9 cellular contexts compared by ENCODE assay signal in the genomic region with DNA sequence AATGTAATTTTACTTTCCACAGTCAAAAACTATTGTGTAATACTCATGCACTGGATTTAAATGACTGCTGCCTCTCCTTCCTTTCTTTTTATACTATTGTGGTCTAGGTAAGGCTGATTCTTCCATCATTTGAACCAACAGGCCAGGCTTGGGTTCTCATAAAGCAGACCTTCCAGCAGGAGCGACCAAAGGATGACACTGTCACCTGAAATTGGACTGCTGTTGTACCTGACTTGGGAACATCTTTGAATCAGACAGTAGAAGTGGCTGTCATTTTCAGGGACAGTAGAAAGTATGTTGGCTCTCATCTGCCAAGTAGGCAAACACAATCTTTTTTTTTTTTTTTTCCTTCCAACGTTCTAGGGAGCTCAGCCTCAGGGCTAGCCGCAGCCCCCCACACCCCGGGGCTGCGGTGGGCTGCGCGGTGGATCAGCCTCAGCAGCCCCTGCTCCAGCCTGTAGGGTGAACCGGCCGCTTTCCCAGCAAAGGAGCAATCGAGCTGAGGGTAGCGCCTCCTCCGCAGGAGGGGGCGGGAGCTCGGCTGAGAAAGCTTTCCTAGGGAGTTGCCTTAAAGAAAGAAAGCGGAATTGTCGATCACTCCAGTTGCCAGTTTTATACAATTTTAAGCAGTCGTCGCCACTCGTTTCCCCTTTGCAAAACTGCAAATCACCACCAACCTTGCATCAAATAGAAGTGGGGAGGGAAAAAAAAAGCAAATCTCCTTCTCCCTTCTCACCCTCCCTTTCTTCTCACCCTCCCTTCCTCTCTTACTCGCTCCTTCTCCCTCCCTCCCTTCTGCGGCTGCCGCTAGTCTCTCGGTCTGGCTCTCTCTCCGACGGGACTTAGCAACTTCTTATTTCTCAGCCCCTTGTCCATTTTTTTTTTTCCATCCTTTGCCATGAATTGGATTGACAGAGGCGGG. TPM values are rescaled to one million over a fixed set of nuclear protein-coding genes. Genes with fewer than 3 reads are reported as not detected.
DNase-seq lines count a peak whose midpoint lies in the region; ATAC-seq and TF ChIP-seq lines count a peak whose summit lies in the region.
"Had no signal": no experiment of that assay in that cellular context is flagged by ENCODE, and none has a peak within 500 bp of the region (broad histone marks: within the 10 kb centered on the region; RNA-seq: fewer than 3 reads in every experiment).

A gene (plus strand): TSS at position 807 of the 922 bp plus-strand sequence. CDS start 748 bp downstream, outside the sequence.

- H3K36me3 ChIP-seq in PC-9 (ENCODE audit: low read depth) (no peaks in the 10 kb centered on the region), smooth muscle cell (ENCODE audit: low read depth) (no peaks in the 10 kb centered on the region)
- H3K36me3 ChIP-seq: BLaER1 had no signal

- H2AFZ ChIP-seq in PC-9 (peak within 1 kb of the TSS; percentile 52; the same call in 1 of the 2 replicates), smooth muscle cell (ENCODE audit: low read depth) (peak within 1 kb of the TSS; percentile 88)

- H3K4me1 ChIP-seq in PC-9 (replicated peaks; ENCODE audit: insufficient read depth) (no peaks in the 10 kb centered on the region), smooth muscle cell (ENCODE audit: low read depth) (peaks cover 11% of the 10 kb centered on the region)
- H3K4me1 ChIP-seq: BLaER1 had no signal

- peak within 1 kb of the TSS; percentile 16 for H3K9ac ChIP-seq in smooth muscle cell (ENCODE audit: low read depth)
- H3K9ac ChIP-seq: BLaER1 had no signal

- H3K79me2 ChIP-seq in PC-9 (ENCODE audit: low read depth) = no peaks in the 10 kb centered on the region
- peaks cover 20% of the 10 kb centered on the region for H3K79me2 ChIP-seq in smooth muscle cell (ENCODE audit: low read depth)

- peak; percentile 10 for DNase-seq in NCI-H146 (lab: John Stamatoyannopoulos, UW)
- no peak for DNase-seq in NCI-H146 treated with DMSO at 0.1 percent for 48 hours (lab: John Stamatoyannopoulos, UW; ENCODE audit: unreplicated experiment)
- peak in 1 of 2 experiments; percentile 41 for DNase-seq in PC-9
- peak; percentile 84 for DNase-seq in dermis blood vessel endothelial cell
- peak; percentile 25 for DNase-seq in smooth muscle cell (lab: John Stamatoyannopoulos, UW; ENCODE audit: unreplicated experiment)

- H3K4me2 ChIP-seq in PC-9 (peak within 1 kb of the TSS; percentile 42; the same call in 1 of the 2 replicates), smooth muscle cell (peak within 1 kb of the TSS; percentile 86)
- H3K4me2 ChIP-seq: BLaER1 had no signal

- CTCF ChIA-PET in PC-9 (lab: Charles Lee) = no interaction called here

- intact Hi-C loops in PC-9 (cut with micrococcal nuclease; ENCODE audit: unreplicated experiment) = no loop called here

- TF ChIP-seq CTCF in PC-9 (conservative IDR thresholded peaks at IDR 0.05) = no peak
- no peak for TF ChIP-seq CTCF in smooth muscle cell (IDR thresholded peaks at IDR 0.05; ENCODE audit: borderline replicate concordance, insufficient read depth, poor library complexity, severe bottlenecking)

- H4K20me1 ChIP-seq in PC-9 (ENCODE audit: insufficient read depth) (no peaks in the 10 kb centered on the region), smooth muscle cell (ENCODE audit: low read depth) (no peaks in the 10 kb centered on the region)
- H4K20me1 ChIP-seq: BLaER1 had no signal

- H3K9me3 ChIP-seq in PC-9 (ENCODE audit: insufficient read depth, low read depth) (no peaks in the 10 kb centered on the region), smooth muscle cell (replicated peaks; ENCODE audit: low read depth) (no peaks in the 10 kb centered on the region)

- ATAC-seq in GM21576 (IDR thresholded peaks at IDR 0.05; ENCODE audit: unreplicated experiment) (no peak), GM21825 (IDR thresholded peaks at IDR 0.05; ENCODE audit: unreplicated experiment) (no peak)

- H3K9me2 ChIP-seq in PC-9 (ENCODE audit: insufficient read depth) = no peaks in the 10 kb centered on the region

- 3% methylated on average over 25 of the region's 26 CpGs for WGBS in smooth muscle cell (ENCODE audit: low lambda C conversion rate)

- H3K27ac ChIP-seq in PC-9 (no peak within 1 kb of the TSS), layer of hippocampus (ENCODE audit: low read depth, low read length) (peak within 1 kb of the TSS; percentile 56), smooth muscle cell (ENCODE audit: low read depth) (peak within 1 kb of the TSS; percentile 31)
- H3K27ac ChIP-seq: BLaER1 had no signal

- H3K4me3 ChIP-seq in PC-9 (peak within 1 kb of the TSS; percentile 29; the same call in 1 of the 2 replicates), smooth muscle cell (peak within 1 kb of the TSS; percentile 70)
- H3K4me3 ChIP-seq: BLaER1 had no signal

- H3K27me3 ChIP-seq in PC-9 (ENCODE audit: insufficient read depth, low read depth) (peaks cover 13% of the 10 kb centered on the region), layer of hippocampus (ENCODE audit: control insufficient read depth, insufficient read depth, low read length) (peaks cover 8% of the 10 kb centered on the region), smooth muscle cell (ENCODE audit: low read depth) (peaks cover 34% of the 10 kb centered on the region)
- H3K27me3 ChIP-seq: BLaER1 had no signal

- POLR2A ChIA-PET in PC-9 (lab: Charles Lee; ENCODE audit: unreplicated experiment) = no interaction called here

- no peaks in the 10 kb centered on the region for H3F3A ChIP-seq in PC-9 (ENCODE audit: insufficient read depth, low read depth)
- H3F3A ChIP-seq in smooth muscle cell (ENCODE audit: low read depth) = peaks cover 6% of the 10 kb centered on the region

- no TSS peak for BruUV-seq in PC-9 (replicated peaks; lab: Mats Ljungman, UMichigan)

RNA-seq across cellular contexts. Expression of the gene that starts here (rescaled TPM):
- not detected in 2 replicates for total RNA-seq in PC-9 (2021)
- total RNA-seq in dermis blood vessel endothelial cell = 2.2 and 3.1 TPM in 2 replicates
- 6.1 and 8.6 TPM in 2 replicates for total RNA-seq in smooth muscle cell
- 1.3 and 1.8 TPM in 2 replicates for polyA plus RNA-seq in smooth muscle cell
